In genomic region chr13:28590450-28590849, GRCh38 we compare ENCODE assay signal across 25 cellular contexts.
"Had no signal": no experiment of that assay in that cellular context is flagged by ENCODE, and none has a peak within 500 bp of the region (broad histone marks: within the 10 kb centered on the region; RNA-seq: fewer than 3 reads in every experiment).

No MANE protein-coding gene starts in this region.

- H3K4me3 ChIP-seq: coronary artery had no signal

- DNase-seq: activated CD4-positive, alpha-beta T cell treated with anti-CD3 and anti-CD28 coated beads for 48 hours; activated CD4-positive, alpha-beta T cell treated with anti-CD3 and anti-CD28 coated beads, Interleukin-2, amount 50 U/mL, for 48 hours; activated CD4-positive, CD25-positive, alpha-beta regulatory T cell treated with anti-CD3 and anti-CD28 coated beads, Interleukin-2, amount 50 U/mL, for 72 hours; activated CD8-positive, alpha-beta memory T cell treated with anti-CD3 and anti-CD28 coated beads for 24 hours; activated gamma-delta T cell; activated naive CD4-positive, alpha-beta T cell treated with anti-CD3 and anti-CD28 coated beads, Interleukin-2, amount 10 ng/mL, durations not matched to agents 7 days and 5 days; activated naive CD8-positive, alpha-beta T cell treated with anti-CD3 and anti-CD28 coated beads for 36 hours; activated T-cell treated with anti-CD3 and anti-CD28 coated beads for 4 hours; activated T-cell treated with anti-CD3 and anti-CD28 coated beads, Interleukin-2, amount 50 U/mL, for 48 hours; anterior cingulate cortex; central memory CD4-positive, alpha-beta T cell; Kasumi-1; KBM-7; NCI-H1105; NCI-H1436; NCI-H1694 treated with DMSO at 0.1 percent for 48 hours; NCI-H2029 treated with DMSO at 0.1 percent for 48 hours; NCI-H510A treated with DMSO at 0.1 percent for 48 hours; NCI-H69; NK-92 treated with Interleukin-12 subunit alpha and Interleukin-12 subunit beta, amount 100 ng/mL, for 24 hours; PC-3; SHP77; SW 1271 had no signal

- H3K9me3 Mint-ChIP-seq: activated naive CD4-positive, alpha-beta T cell treated with anti-CD3 and anti-CD28 coated beads, Interleukin-2, amount 10 ng/mL, durations not matched to agents 7 days and 5 days; activated naive CD8-positive, alpha-beta T cell treated with anti-CD3 and anti-CD28 coated beads for 36 hours; activated T-helper 17 cell treated with anti-CD3 and anti-CD28 coated beads, Interleukin-2, amount 50 U/mL, for 72 hours had no signal

- H3K27ac ChIP-seq: coronary artery had no signal

- H3K36me3 Mint-ChIP-seq: activated naive CD4-positive, alpha-beta T cell treated with anti-CD3 and anti-CD28 coated beads, Interleukin-2, amount 10 ng/mL, durations not matched to agents 7 days and 5 days; activated naive CD8-positive, alpha-beta T cell treated with anti-CD3 and anti-CD28 coated beads for 36 hours had no signal

- ATAC-seq: activated T-helper 17 cell treated with anti-CD3 and anti-CD28 coated beads, Interleukin-2, amount 50 U/mL, for 72 hours; PC-3 had no signal

- H3K27ac Mint-ChIP-seq: activated naive CD4-positive, alpha-beta T cell treated with anti-CD3 and anti-CD28 coated beads, Interleukin-2, amount 10 ng/mL, durations not matched to agents 7 days and 5 days; activated naive CD8-positive, alpha-beta T cell treated with anti-CD3 and anti-CD28 coated beads for 36 hours; activated T-helper 17 cell treated with anti-CD3 and anti-CD28 coated beads, Interleukin-2, amount 50 U/mL, for 72 hours had no signal

- H3K4me3 Mint-ChIP-seq: activated naive CD4-positive, alpha-beta T cell treated with anti-CD3 and anti-CD28 coated beads, Interleukin-2, amount 10 ng/mL, durations not matched to agents 7 days and 5 days; activated naive CD8-positive, alpha-beta T cell treated with anti-CD3 and anti-CD28 coated beads for 36 hours; activated T-helper 17 cell treated with anti-CD3 and anti-CD28 coated beads, Interleukin-2, amount 50 U/mL, for 72 hours had no signal
